ENCODE assay signal across 11 cellular contexts in the genomic region with DNA sequence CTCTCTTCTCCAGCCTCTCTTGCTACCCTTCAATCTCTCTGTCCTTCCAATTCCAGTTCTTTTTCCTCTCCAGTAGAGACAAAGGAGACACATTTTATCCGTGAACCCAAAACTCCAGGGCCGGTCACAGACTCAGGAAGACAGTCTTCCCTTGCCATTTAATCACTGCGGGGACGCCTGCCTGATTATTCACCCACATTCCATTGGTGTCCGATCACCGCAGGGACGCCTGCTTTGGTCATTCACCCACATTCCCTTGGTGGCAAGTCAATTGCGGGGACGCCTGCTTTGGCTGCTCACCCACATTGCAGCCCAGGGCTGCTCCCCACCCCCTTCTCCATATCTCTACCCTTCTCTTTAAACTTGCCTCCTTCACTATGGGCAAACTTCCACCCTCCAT. TPM values are rescaled to one million over a fixed set of nuclear protein-coding genes. Genes with fewer than 3 reads are reported as not detected.
A peak's percentile ranks its signal among the peaks of the same experiment; 100 is the strongest.
DNase-seq lines count a peak whose midpoint lies in the region; ATAC-seq and TF ChIP-seq lines count a peak whose summit lies in the region.
"Not testable (repeated sequence)": the region's sequence is repeated elsewhere in the genome, so short reads cannot be mapped to it uniquely, and the experiment has no call there.
"Had no signal": no experiment of that assay in that cellular context is flagged by ENCODE, and none has a peak within 500 bp of the region (broad histone marks: within the 10 kb centered on the region; RNA-seq: fewer than 3 reads in every experiment).

No MANE protein-coding gene starts in this region.

- not testable (repeated sequence) for ATAC-seq in CD4-positive, CD25-positive, alpha-beta regulatory T cell (ENCODE audit: low read depth in 2 of 2); HCT116; activated CD8-positive, alpha-beta T cell treated with anti-CD3 and anti-CD28 coated beads, Interleukin-2, amount 10 ng/mL, durations not matched to agents 7 days and 5 days; stimulated activated naive CD8-positive, alpha-beta T cell treated with anti-CD3 and anti-CD28 coated beads, Interleukin-15, amount 100 ng/mL, for 72 hours

- not testable (repeated sequence) for H3K9me3 Mint-ChIP-seq in CD4-positive, CD25-positive, alpha-beta regulatory T cell; activated CD8-positive, alpha-beta T cell treated with anti-CD3 and anti-CD28 coated beads, Interleukin-2, amount 10 ng/mL, durations not matched to agents 7 days and 5 days (ENCODE audit: insufficient read depth); stimulated activated naive CD8-positive, alpha-beta T cell treated with anti-CD3 and anti-CD28 coated beads, Interleukin-15, amount 100 ng/mL, for 72 hours

- H3K27me3 Mint-ChIP-seq in CD4-positive, CD25-positive, alpha-beta regulatory T cell; activated CD8-positive, alpha-beta T cell treated with anti-CD3 and anti-CD28 coated beads, Interleukin-2, amount 10 ng/mL, durations not matched to agents 7 days and 5 days (ENCODE audit: low read depth); stimulated activated naive CD8-positive, alpha-beta T cell treated with anti-CD3 and anti-CD28 coated beads, Interleukin-15, amount 100 ng/mL, for 72 hours: not testable (repeated sequence)

- not testable (repeated sequence) for H3K9me2 ChIP-seq in HCT116 (ENCODE audit: insufficient read depth)

- not testable (repeated sequence) for BruUV-seq in HCT116 (replicated peaks; lab: Mats Ljungman, UMichigan)

- intact Hi-C loops in HCT116 (cut with micrococcal nuclease): not testable (repeated sequence)

- peak overlapping the region; percentile 79 for H3K4me3 ChIP-seq in CD4-positive, CD25-positive, alpha-beta regulatory T cell (ENCODE audit: low read depth, low read length)
- H3K4me3 ChIP-seq in HCT116 (replicated peaks in 1 of 2; ENCODE audit: low read depth in 1 of 2, low read length in 2 of 2); adipocyte (ENCODE audit: low read length): not testable (repeated sequence)

- CTCF ChIA-PET in HCT116 (lab: Charles Lee): not testable (repeated sequence)
- CTCF ChIA-PET in activated CD8-positive, alpha-beta T cell treated with anti-CD3 and anti-CD28 coated beads, Interleukin-2, amount 10 ng/mL, durations not matched to agents 7 days and 5 days (lab: Charles Lee): interaction anchor here (3.1 kb wide), 1 partner anchor 12 kb away, joined by 27 read pairs; no protein-coding TSS in a partner anchor

- not testable (repeated sequence) for H3K27ac ChIP-seq in CD4-positive, CD25-positive, alpha-beta regulatory T cell (ENCODE audit: insufficient read depth, low read length, poor library complexity, severe bottlenecking); HCT116 (ENCODE audit: low read depth, low read length)

- peak overlapping the region in 3 of 4 donors; percentile 92 to 96 (median 95) for H3K4me3 Mint-ChIP-seq in CD4-positive, CD25-positive, alpha-beta regulatory T cell
- peak overlapping the region; percentile 80 for H3K4me3 Mint-ChIP-seq in activated CD8-positive, alpha-beta T cell treated with anti-CD3 and anti-CD28 coated beads, Interleukin-2, amount 10 ng/mL, durations not matched to agents 7 days and 5 days
- peak overlapping the region; percentile 62 to 75 for H3K4me3 Mint-ChIP-seq in stimulated activated naive CD8-positive, alpha-beta T cell treated with anti-CD3 and anti-CD28 coated beads, Interleukin-15, amount 100 ng/mL, for 72 hours

- H3K36me3 ChIP-seq in CD4-positive, CD25-positive, alpha-beta regulatory T cell (ENCODE audit: control insufficient read depth, insufficient read depth, low read length); HCT116 (ENCODE audit: control insufficient read depth in 1 of 2, insufficient read depth in 2 of 2, low read length in 2 of 2); adipocyte (ENCODE audit: control insufficient read depth, insufficient read depth, low read length, severe bottlenecking): not testable (repeated sequence)

- not testable (repeated sequence) for H3K27me3 ChIP-seq in CD4-positive, CD25-positive, alpha-beta regulatory T cell (ENCODE audit: control insufficient read depth, insufficient read depth, low read length); HCT116 (ENCODE audit: insufficient read depth, low read length); adipocyte (replicated peaks; ENCODE audit: control insufficient read depth, insufficient read depth, low read length)

- H3K79me2 ChIP-seq in HCT116 (ENCODE audit: insufficient read depth, low read length): not testable (repeated sequence)

- POLR2A ChIA-PET in HCT116 (lab: Charles Lee): not testable (repeated sequence)
- POLR2A ChIA-PET in activated CD8-positive, alpha-beta T cell treated with anti-CD3 and anti-CD28 coated beads, Interleukin-2, amount 10 ng/mL, durations not matched to agents 7 days and 5 days (lab: Charles Lee): interaction anchor here (1.8 kb wide), 1 partner anchor 20 kb away, joined by 7 read pairs; the partner anchor contains the start of gene ADA

- DNase-seq in CD4-positive, CD25-positive, alpha-beta regulatory T cell; HCT116 (ENCODE audit: low read depth, low spot score); activated CD8-positive, alpha-beta T cell treated with anti-CD3 and anti-CD28 coated beads, Interleukin-2, amount 10 ng/mL, durations not matched to agents 7 days and 5 days; stimulated activated naive CD8-positive, alpha-beta T cell treated with anti-CD3 and anti-CD28 coated beads, Interleukin-15, amount 100 ng/mL, for 72 hours: not testable (repeated sequence)
- DNase-seq in LHCN-M2 (ENCODE audit: low read depth) (peak; percentile 70), SW480 (ENCODE audit: low spot score) (peak; percentile 69), adipocyte (ENCODE audit: low read depth) (peak; percentile 56), hepatic stellate cell (ENCODE audit: low spot score) (peak; percentile 21)

- not testable (repeated sequence) for H3K9ac ChIP-seq in HCT116 (ENCODE audit: low read length); adipocyte (ENCODE audit: low read length)

- not testable (repeated sequence) for TF ChIP-seq POLR2A in HCT116 (IDR thresholded peaks at IDR 0.05; ENCODE audit: borderline replicate concordance, extremely low read depth, insufficient read depth, insufficient read length)

- peak overlapping the region; percentile 35 for H2AFZ ChIP-seq in HCT116 (ENCODE audit: low read depth, low read length, poor library complexity, severe bottlenecking)

- TF ChIP-seq CTCF in HCT116 (IDR thresholded peaks at IDR 0.05 in 2 of 3, conservative IDR thresholded peaks at IDR 0.05 in 1 of 3; ENCODE audit: borderline replicate concordance in 1 of 3, insufficient read depth in 1 of 3, low read depth in 2 of 3, low read length in 2 of 3): not testable (repeated sequence)

- not testable (repeated sequence) for H3K9me3 ChIP-seq in CD4-positive, CD25-positive, alpha-beta regulatory T cell (ENCODE audit: control insufficient read depth in 2 of 2, low read length in 2 of 2); HCT116 (ENCODE audit: control insufficient read depth in 1 of 2, insufficient read depth in 1 of 2, low read depth in 1 of 2, low read length in 2 of 2); adipocyte (ENCODE audit: control insufficient read depth, low read length)

- not testable (repeated sequence) for TF ChIP-seq RAD21 in HCT116 (IDR thresholded peaks at IDR 0.05; ENCODE audit: low read depth)

- H3K27ac Mint-ChIP-seq in CD4-positive, CD25-positive, alpha-beta regulatory T cell; activated CD8-positive, alpha-beta T cell treated with anti-CD3 and anti-CD28 coated beads, Interleukin-2, amount 10 ng/mL, durations not matched to agents 7 days and 5 days: not testable (repeated sequence)
- peak overlapping the region in 1 of 2 donors; percentile 77 for H3K27ac Mint-ChIP-seq in stimulated activated naive CD8-positive, alpha-beta T cell treated with anti-CD3 and anti-CD28 coated beads, Interleukin-15, amount 100 ng/mL, for 72 hours

- H3K4me1 Mint-ChIP-seq in CD4-positive, CD25-positive, alpha-beta regulatory T cell: peaks cover 5 to 34% (median 26%) of the 10 kb centered on the region in 4 donors
- peaks cover 10% of the 10 kb centered on the region for H3K4me1 Mint-ChIP-seq in activated CD8-positive, alpha-beta T cell treated with anti-CD3 and anti-CD28 coated beads, Interleukin-2, amount 10 ng/mL, durations not matched to agents 7 days and 5 days (ENCODE audit: low read depth)
- not testable (repeated sequence) for H3K4me1 Mint-ChIP-seq in stimulated activated naive CD8-positive, alpha-beta T cell treated with anti-CD3 and anti-CD28 coated beads, Interleukin-15, amount 100 ng/mL, for 72 hours

- H3K4me1 ChIP-seq in CD4-positive, CD25-positive, alpha-beta regulatory T cell (ENCODE audit: control insufficient read depth, insufficient read depth, low read length, poor library complexity, severe bottlenecking); adipocyte (ENCODE audit: control insufficient read depth, insufficient read depth, low read length): not testable (repeated sequence)
- H3K4me1 ChIP-seq in HCT116 (ENCODE audit: control insufficient read depth in 1 of 2, insufficient read depth in 2 of 2, low read length in 2 of 2): peaks cover 0 to 12% of the 10 kb centered on the region in 2 experiments; a peak in 2 of 4 replicates

- H3K36me3 Mint-ChIP-seq in CD4-positive, CD25-positive, alpha-beta regulatory T cell: not testable (repeated sequence)
- peaks cover 13% of the 10 kb centered on the region for H3K36me3 Mint-ChIP-seq in activated CD8-positive, alpha-beta T cell treated with anti-CD3 and anti-CD28 coated beads, Interleukin-2, amount 10 ng/mL, durations not matched to agents 7 days and 5 days (ENCODE audit: low read depth)

- RAD21 ChIA-PET in HCT116 (lab: Charles Lee; ENCODE audit: low non-redundant PET in 1 of 2, low total read pairs in 2 of 2, uncharacterized antibody in 2 of 2, unreplicated experiment in 2 of 2): not testable (repeated sequence)

- not testable (repeated sequence) for H4K20me1 ChIP-seq in HCT116 (ENCODE audit: insufficient read depth)

- peak overlapping the region; percentile 48 for H3K4me2 ChIP-seq in HCT116 (ENCODE audit: low read length)

RNA-seq across cellular contexts. Expression of gene ADA, which starts 19.4 kb away (rescaled TPM):
- total RNA-seq in CD4-positive, CD25-positive, alpha-beta regulatory T cell: 39.6 TPM
- polyA plus RNA-seq in CD4-positive, CD25-positive, alpha-beta regulatory T cell: 10 to 100 TPM; 28.1 to 41.3 (median 37.4) TPM
- 25.9 TPM for total RNA-seq in HCT116 (2021; ENCODE audit: unreplicated experiment)
- 33.7 and 36.3 TPM in 2 replicates for polyA plus RNA-seq in HCT116 (2012)
- 4.1 and 4.2 TPM in 2 replicates for total RNA-seq in LHCN-M2 (2014; rRNA removed)
- 7.6 TPM for polyA plus RNA-seq in LHCN-M2 (2012)
- 100 to 1,000 TPM; 110 to 112 TPM for total RNA-seq in activated CD8-positive, alpha-beta T cell treated with anti-CD3 and anti-CD28 coated beads, Interleukin-2, amount 10 ng/mL, durations not matched to agents 7 days and 5 days

RNA-seq across cellular contexts. Expression of gene CCN5, which starts 44.3 kb away (rescaled TPM):
- total RNA-seq in CD4-positive, CD25-positive, alpha-beta regulatory T cell: not detected
- polyA plus RNA-seq in CD4-positive, CD25-positive, alpha-beta regulatory T cell: not detected
- total RNA-seq in HCT116 (2021; ENCODE audit: unreplicated experiment): 0.20 TPM
- polyA plus RNA-seq in HCT116 (2012): 0.15 and 0.21 TPM in 2 replicates
- total RNA-seq in LHCN-M2 (2014; rRNA removed): not detected in 2 replicates
- 0.05 TPM for polyA plus RNA-seq in LHCN-M2 (2012)
- total RNA-seq in activated CD8-positive, alpha-beta T cell treated with anti-CD3 and anti-CD28 coated beads, Interleukin-2, amount 10 ng/mL, durations not matched to agents 7 days and 5 days: not detected
- total RNA-seq: Caco-2, kidney epithelial cell, pulmonary artery endothelial cell had no signal
